17 cellular contexts compared by ENCODE assay signal in the genomic region with DNA sequence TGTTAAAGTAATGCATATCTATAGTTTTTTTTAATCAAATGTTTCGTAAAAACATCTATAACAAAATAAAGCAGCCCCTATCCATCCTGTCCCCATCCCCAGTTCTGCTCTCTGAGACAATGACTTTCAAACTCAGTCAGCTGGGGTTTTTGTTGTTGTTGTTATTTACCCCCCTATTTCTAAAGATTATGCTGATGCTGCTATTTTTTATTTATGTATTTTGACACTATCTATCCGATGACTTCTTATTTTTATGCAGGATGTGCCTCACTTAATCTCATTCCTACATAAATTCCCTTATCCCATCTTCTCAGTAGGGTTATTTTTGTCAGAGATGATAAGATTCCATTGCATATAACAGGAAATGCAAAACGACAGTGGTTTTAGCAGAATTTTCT. TPM values are rescaled to one million over a fixed set of nuclear protein-coding genes. Genes with fewer than 3 reads are reported as not detected.
A peak's percentile ranks its signal among the peaks of the same experiment; 100 is the strongest.
DNase-seq lines count a peak whose midpoint lies in the region; ATAC-seq, FAIRE-seq and TF ChIP-seq lines count a peak whose summit lies in the region.
"Had no signal": no experiment of that assay in that cellular context is flagged by ENCODE, and none has a peak within 500 bp of the region (broad histone marks: within the 10 kb centered on the region; RNA-seq: fewer than 3 reads in every experiment).

No MANE protein-coding gene starts in this region.

- intact Hi-C loops in HepG2 (cut with micrococcal nuclease; ENCODE audit: unreplicated experiment), result loop anchor here (5.0 kb wide), 1 partner anchor 52 kb away; no protein-coding TSS in a partner anchor
- intact Hi-C loops in right lobe of liver (cut with DNase I), result no loop called here
- intact Hi-C loops in K562 (cut with micrococcal nuclease), result no loop called here

- POLR2A ChIA-PET in HepG2 (lab: Yijun Ruan, JAX) (no interaction called here), K562 (lab: Yijun Ruan, JAX) (no interaction called here)

- H3K56ac ChIP-seq in mesendoderm (ENCODE audit: low read length), result no peak overlapping the region

- no peak for TF ChIP-seq RAD21 in HepG2 (CRISPR knock-in tag; IDR thresholded peaks at IDR 0.05)
- no peak for TF ChIP-seq RAD21 in K562 (CRISPR knock-in tag; conservative IDR thresholded peaks at IDR 0.05 in 1 of 2, IDR thresholded peaks at IDR 0.05 in 1 of 2)

- H3K9ac ChIP-seq in HepG2 (ENCODE audit: insufficient read depth, low read depth, low read length) (no peak overlapping the region), K562 (ENCODE audit: insufficient read depth in 1 of 2, low read depth in 2 of 2, low read length in 2 of 2) (no peak overlapping the region), mesendoderm (ENCODE audit: low read length) (no peak overlapping the region)

- CTCF ChIA-PET in HepG2 (lab: Yijun Ruan, JAX; ENCODE audit: low intra/inter-chr PET ratio, low total read pairs), result no interaction called here
- CTCF ChIA-PET in K562 (lab: Yijun Ruan, JAX; ENCODE audit: low intra/inter-chr PET ratio), result no interaction called here

- H3K4me1 ChIP-seq in HepG2 (ENCODE audit: insufficient read depth, low read length), result no peaks in the 10 kb centered on the region
- H3K4me1 ChIP-seq in right lobe of liver, result no peaks in the 10 kb centered on the region
- H3K4me1 ChIP-seq in K562 (replicated peaks in 1 of 2; ENCODE audit: control insufficient read depth in 2 of 2, insufficient read depth in 2 of 2, low read length in 2 of 2), result no peaks in the 10 kb centered on the region
- no peaks in the 10 kb centered on the region for H3K4me1 ChIP-seq in mesendoderm (ENCODE audit: control insufficient read depth, low read depth, low read length)

- no peaks in the 10 kb centered on the region for H3K79me1 ChIP-seq in mesendoderm (ENCODE audit: low read length)

- no peak overlapping the region for H2BK5ac ChIP-seq in mesendoderm (ENCODE audit: low read length)

- no peaks in the 10 kb centered on the region for H3K9me1 ChIP-seq in K562 (ENCODE audit: control insufficient read depth, insufficient read depth, low read length)

- DNase-seq in HepG2 (ENCODE audit: low spot score) (no peak), right lobe of liver (no peak), K562 (ENCODE audit: extremely low read depth in 1 of 4, low spot score in 3 of 4) (no peak), mesendoderm (peak; percentile 38), amygdala (lab: John Stamatoyannopoulos, UW) (no peak), NCI-H2107 (lab: John Stamatoyannopoulos, UW) (no peak)
- DNase-seq: 8988T; C1 segment of cervical spinal cord; CD4-positive, alpha-beta memory T cell; COR-L47; DMS153; DND-41; GOT3; H7; HCEC 1CT had no signal

- under 1% methylated on average over 3 of the region's 3 CpGs for WGBS in HepG2 (ENCODE audit: low lambda C conversion rate)
- 18% methylated on average over 3 of the region's 3 CpGs for WGBS in right lobe of liver (ENCODE audit: insufficient coverage, low coverage, low lambda C conversion rate, missing lambda C conversion rate)
- 6% methylated on average over 3 of the region's 3 CpGs for WGBS in K562 (ENCODE audit: insufficient coverage, low coverage, missing lambda C conversion rate)
- no CpG with 5 or more reads among the region's 3 CpGs for WGBS in mesendoderm (ENCODE audit: extremely low coverage, insufficient coverage, low lambda C conversion rate)

- H3K23ac ChIP-seq in mesendoderm (ENCODE audit: low read length), result no peak overlapping the region

- BruUV-seq in HepG2 (replicated peaks; lab: Mats Ljungman, UMichigan), result no TSS peak
- no TSS peak for BruUV-seq in K562 (replicated peaks; lab: Mats Ljungman, UMichigan)

- no peak for FAIRE-seq in HepG2 (lab: Jason Lieb, UNC)
- no peak for FAIRE-seq in K562 (lab: Jason Lieb, UNC)
- FAIRE-seq: G401.6 had no signal

- no peak overlapping the region for H4K8ac ChIP-seq in mesendoderm (ENCODE audit: low read depth, low read length)

- H3K36me3 ChIP-seq in HepG2 (replicated peaks in 1 of 2; ENCODE audit: control insufficient read depth in 1 of 2, insufficient read depth in 2 of 2, low read length in 2 of 2), result no peaks in the 10 kb centered on the region
- no peaks in the 10 kb centered on the region for H3K36me3 ChIP-seq in right lobe of liver
- H3K36me3 ChIP-seq in K562 (ENCODE audit: control insufficient read depth, insufficient read depth, low read length), result no peaks in the 10 kb centered on the region
- H3K36me3 ChIP-seq in mesendoderm (ENCODE audit: control insufficient read depth, insufficient read depth, low read length), result no peaks in the 10 kb centered on the region

- H3K4me3 ChIP-seq in HepG2 (replicated peaks in 1 of 3; ENCODE audit: insufficient read depth in 1 of 3, low read depth in 2 of 3, low read length in 3 of 3) (no peak overlapping the region), right lobe of liver (no peak overlapping the region), K562 (no peak overlapping the region), mesendoderm (ENCODE audit: low read length) (no peak overlapping the region)

- no peaks in the 10 kb centered on the region for H4K20me1 ChIP-seq in HepG2 (ENCODE audit: insufficient read depth, low read length)
- H4K20me1 ChIP-seq in K562 (replicated peaks; ENCODE audit: control insufficient read depth, insufficient read depth, low read length), result no peaks in the 10 kb centered on the region

- H3K27ac ChIP-seq in HepG2 (ENCODE audit: extremely low read length, insufficient read depth, low read length) (no peak overlapping the region), right lobe of liver (no peak overlapping the region), K562 (ENCODE audit: extremely low read depth, low read depth, low read length) (no peak overlapping the region), mesendoderm (ENCODE audit: low read depth, low read length) (no peak overlapping the region)

- ATAC-seq in HepG2, result no peak
- no peak for ATAC-seq in right lobe of liver
- no peak for ATAC-seq in K562

- H4K5ac ChIP-seq in mesendoderm (ENCODE audit: low read length), result no peak overlapping the region

- H3K9me3 ChIP-seq in HepG2 (ENCODE audit: low read length) (no peaks in the 10 kb centered on the region), right lobe of liver (no peaks in the 10 kb centered on the region), K562 (replicated peaks; ENCODE audit: control insufficient read depth, insufficient read depth, low read depth, low read length) (no peaks in the 10 kb centered on the region)

- no peak overlapping the region for H2BK120ac ChIP-seq in mesendoderm (ENCODE audit: low read depth, low read length)

- TF ChIP-seq CTCF in HepG2 (CRISPR knock-in tag; IDR thresholded peaks at IDR 0.05) (no peak), right lobe of liver (IDR thresholded peaks at IDR 0.05) (no peak), K562 (IDR thresholded peaks at IDR 0.05 in 2 of 3, conservative IDR thresholded peaks at IDR 0.05 in 1 of 3; ENCODE audit: insufficient read depth in 2 of 3, low read depth in 1 of 3, low read length in 3 of 3) (no peak)

- H3K4ac ChIP-seq in mesendoderm (ENCODE audit: low read depth, low read length), result no peak overlapping the region

- in situ Hi-C loops in HepG2 (cut with HindIII; ENCODE audit: extremely low pct_ligation_motif_present, low pct_unique_long_range_greater_than_20kb), result no loop called here
- in situ Hi-C loops in K562 (cut with MboI), result no loop called here

- H3K27me3 ChIP-seq in HepG2 (ENCODE audit: control insufficient read depth in 1 of 2, insufficient read depth in 2 of 2, low read length in 2 of 2) (no peaks in the 10 kb centered on the region; a peak in 1 of 5 replicates), right lobe of liver (no peaks in the 10 kb centered on the region), K562 (ENCODE audit: control insufficient read depth in 2 of 2, insufficient read depth in 2 of 2, low read length in 2 of 2) (no peaks in the 10 kb centered on the region; a peak in 2 of 5 replicates), mesendoderm (ENCODE audit: insufficient read depth, low read length, poor library complexity) (no peaks in the 10 kb centered on the region)

- H3K4me2 ChIP-seq in HepG2 (ENCODE audit: low read depth, low read length) (no peak overlapping the region), K562 (ENCODE audit: insufficient read depth, low read length) (no peak overlapping the region), mesendoderm (ENCODE audit: low read length) (no peak overlapping the region)

- H3K79me2 ChIP-seq in HepG2 (ENCODE audit: insufficient read depth, low read length) (no peaks in the 10 kb centered on the region), K562 (ENCODE audit: control insufficient read depth, insufficient read depth, low read length) (no peaks in the 10 kb centered on the region), mesendoderm (ENCODE audit: control insufficient read depth, insufficient read depth, low read length) (no peaks in the 10 kb centered on the region)

- H2AFZ ChIP-seq in HepG2 (ENCODE audit: low read length) (no peak overlapping the region), K562 (ENCODE audit: low read depth, low read length) (no peak overlapping the region)

- no peak overlapping the region for H2BK15ac ChIP-seq in mesendoderm (replicated peaks; ENCODE audit: low read depth)

- TF ChIP-seq POLR2A in HepG2 (IDR thresholded peaks at IDR 0.05; ENCODE audit: insufficient read depth in 1 of 2, low read depth in 2 of 2, low read length in 2 of 2) (no peak), right lobe of liver (IDR thresholded peaks at IDR 0.05) (no peak), K562 (conservative IDR thresholded peaks at IDR 0.05) (no peak)

- no peak overlapping the region for H3K18ac ChIP-seq in mesendoderm (ENCODE audit: low read length)

- no peak overlapping the region for H2AK5ac ChIP-seq in mesendoderm (ENCODE audit: low read length)

- TF ChIP-seq EP300 in HepG2 (IDR thresholded peaks at IDR 0.05; ENCODE audit: low read depth in 2 of 2, low read length in 2 of 2) (no peak), HepG2 (CRISPR knock-in tag; IDR thresholded peaks at IDR 0.05; ENCODE audit: borderline replicate concordance) (no peak), K562 (IDR thresholded peaks at IDR 0.05; ENCODE audit: low read length) (no peak)

RNA-seq across cellular contexts. Expression of a gene that starts 45.3 kb away (rescaled TPM):
- total RNA-seq in HepG2 (2016; rRNA removed; fragmentation: Illumina TruSeq; extraction: Trizol) (not detected in 2 replicates), right lobe of liver (under 1 TPM; 0.12 to 0.42 (median 0.30) TPM), K562 (2014; rRNA removed) (not detected in 2 replicates), K562 (2014; rRNA removed; fragmentation: Illumina TruSeq; extraction: Trizol) (not detected in 2 replicates), K562 (2015; rRNA removed; fragmentation: Illumina TruSeq; extraction: Trizol) (not detected in 2 replicates), K562 (2021) (0.09 TPM in 1 of 2 replicates, not detected in the other)
- not detected in 2 replicates for total RNA-seq in HepG2 (2016; cell fraction: cytosol; rRNA removed; fragmentation: Illumina TruSeq; extraction: Trizol; ENCODE audit: low read depth)
- total RNA-seq in HepG2 (2016; cell fraction: insoluble cytoplasmic fraction; rRNA removed; fragmentation: Illumina TruSeq; extraction: Trizol), result not detected in 2 replicates
- total RNA-seq in HepG2 (2016; cell fraction: membrane; rRNA removed; fragmentation: Illumina TruSeq; extraction: Trizol), result not detected in 2 replicates
- not detected in 2 replicates for total RNA-seq in HepG2 (2016; cell fraction: nucleus; rRNA removed; fragmentation: Illumina TruSeq; extraction: Trizol)
- polyA plus RNA-seq in HepG2 (2011; rRNA removed) (not detected in 2 replicates), K562 (2011; rRNA removed) (not detected in 2 replicates), K562 (2014; fragmentation: Illumina TruSeq; extraction: Trizol) (not detected in 2 replicates), K562 (2014; fragmentation: Nextera tagmentation; extraction: Ambion mirVana) (not detected), K562 (2014; rRNA removed) (not detected in 2 replicates)
- polyA plus RNA-seq in HepG2 (2011; cell fraction: cytosol; rRNA removed), result 0.03 TPM in 1 of 2 replicates, not detected in the other
- 0.03 and 0.05 TPM in 2 replicates for polyA plus RNA-seq in HepG2 (2011; cell fraction: nucleus; rRNA removed)
- polyA plus RNA-seq in HepG2 (2012), result not detected in 2 replicates
- not detected in 2 replicates for polyA plus RNA-seq in HepG2 (2016; cell fraction: cytosol; fragmentation: Illumina TruSeq; extraction: Trizol; ENCODE audit: low read depth)
- polyA plus RNA-seq in HepG2 (2016; cell fraction: insoluble cytoplasmic fraction; fragmentation: Illumina TruSeq; extraction: Trizol; ENCODE audit: low read depth), result 0.04 TPM in 1 of 2 replicates, not detected in the other
- polyA plus RNA-seq in HepG2 (2016; cell fraction: membrane; fragmentation: Illumina TruSeq; extraction: Trizol; ENCODE audit: low read depth), result not detected in 2 replicates
- not detected in 2 replicates for polyA plus RNA-seq in HepG2 (2016; cell fraction: nucleus; fragmentation: Illumina TruSeq; extraction: Trizol; ENCODE audit: insufficient read depth, low read depth)
- polyA minus RNA-seq in HepG2 (2011; rRNA and poly(A)+ RNA removed; ENCODE audit: low replicate concordance), result 1.2 TPM in 1 of 2 replicates, not detected in the other
- not detected in 2 replicates for polyA minus RNA-seq in HepG2 (2011; cell fraction: cytosol; rRNA and poly(A)+ RNA removed)
- not detected in 2 replicates for polyA minus RNA-seq in HepG2 (2011; cell fraction: nucleus; rRNA and poly(A)+ RNA removed)
- not detected in 2 replicates for total RNA-seq in K562 (2011; cell fraction: chromatin; rRNA removed; ENCODE audit: low replicate concordance)
- not detected in 2 replicates for total RNA-seq in K562 (2011; cell fraction: nucleolus; rRNA removed)
- total RNA-seq in K562 (2011; cell fraction: nucleoplasm; rRNA removed), result not detected in 2 replicates
- not detected in 2 replicates for polyA plus RNA-seq in K562 (2011; cell fraction: cytosol; rRNA removed)
- polyA plus RNA-seq in K562 (2011; cell fraction: nucleus; rRNA removed), result not detected in 2 replicates
- polyA plus RNA-seq in K562 (2012), result not detected in 2 replicates
- not detected in 2 replicates for polyA minus RNA-seq in K562 (2011; rRNA and poly(A)+ RNA removed)
- not detected in 2 replicates for polyA minus RNA-seq in K562 (2011; cell fraction: cytosol; rRNA and poly(A)+ RNA removed)
- polyA minus RNA-seq in K562 (2011; cell fraction: nucleus; rRNA and poly(A)+ RNA removed), result not detected in 2 replicates
- 28.2 TPM for polyA plus RNA-seq in mesendoderm (2013, experiment 1 of 2)
- polyA plus RNA-seq in mesendoderm (2013, experiment 2 of 2), result 28.1 TPM
- total RNA-seq: A673 had no signal
